Comparison of ENCODE assay signal across 1 cellular context in the genomic region with DNA sequence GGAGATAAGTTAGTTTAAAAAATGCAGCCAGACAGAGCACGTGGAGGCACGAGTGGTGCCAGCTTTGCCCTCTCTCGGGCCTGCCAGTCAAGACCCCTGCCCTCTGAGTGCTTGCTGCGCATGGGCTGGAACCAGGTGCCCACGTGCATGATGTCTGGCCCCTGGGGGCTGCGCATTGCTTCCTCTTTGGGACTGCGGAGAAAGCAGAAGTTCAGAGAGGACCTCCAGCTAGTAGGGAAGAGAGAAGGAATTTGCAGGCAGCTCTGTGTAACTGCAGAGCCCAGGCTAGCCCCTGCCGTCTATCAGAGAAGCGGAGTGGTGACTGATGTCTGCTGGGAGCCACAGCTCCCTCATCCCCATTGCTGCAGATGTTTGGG.
TF ChIP-seq lines count a peak whose summit lies in the region.

No MANE protein-coding gene starts in this region.

TF ChIP-seq in K562, 482 proteins besides CTCF, POLR2A, EP300 and RAD21:
- TF ChIP-seq ZNF175 (CRISPR knock-in tag; IDR thresholded peaks at IDR 0.05; ENCODE audit: low read depth) (no peak), NRF1 (conservative IDR thresholded peaks at IDR 0.05 in 1 of 2, IDR thresholded peaks at IDR 0.05 in 1 of 2) (peak; percentile 53 to 64; a peak in 3 of 4 replicates), BHLHE40 (IDR thresholded peaks at IDR 0.05; ENCODE audit: low read length) (peak; percentile 38; the same call in 1 of the 2 replicates), KDM2B (CRISPR knock-in tag; IDR thresholded peaks at IDR 0.05) (no peak), ZKSCAN3 (CRISPR knock-in tag; IDR thresholded peaks at IDR 0.05) (peak; percentile 84), SPI1 (IDR thresholded peaks at IDR 0.05; ENCODE audit: borderline replicate concordance, low read depth, low read length) (0 out of 2 replicates have a peak, but pooled peaks have one; percentile 16)
- TF ChIP-seq, protein P1, sequence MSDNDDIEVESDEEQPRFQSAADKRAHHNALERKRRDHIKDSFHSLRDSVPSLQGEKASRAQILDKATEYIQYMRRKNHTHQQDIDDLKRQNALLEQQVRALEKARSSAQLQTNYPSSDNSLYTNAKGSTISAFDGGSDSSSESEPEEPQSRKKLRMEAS (CRISPR knock-in tag; IDR thresholded peaks at IDR 0.05) = 0 out of 2 replicates have a peak, but pooled peaks have one; percentile 5
